Comparison of ENCODE assay signal across 25 cellular contexts in the genomic region with DNA sequence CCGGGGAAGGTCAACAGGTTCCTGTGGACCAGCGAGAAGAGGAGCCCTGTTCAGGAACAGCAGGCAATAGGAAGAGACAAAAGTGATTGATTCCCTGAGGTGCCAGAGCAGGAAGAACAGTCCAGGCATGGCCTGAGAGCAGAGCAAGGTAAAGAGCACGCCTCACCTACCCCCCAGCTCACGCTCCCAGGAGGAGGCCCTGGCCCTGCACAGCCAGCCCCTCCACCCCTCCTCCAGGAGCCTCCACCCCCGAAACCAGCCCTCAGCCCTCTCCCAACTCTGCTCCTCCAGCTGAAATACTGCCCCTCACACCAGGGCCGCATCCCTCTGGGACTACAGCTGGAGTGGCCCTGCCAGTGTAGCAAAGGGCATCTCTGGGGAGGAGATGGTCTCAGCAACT.
"Had no signal": no experiment of that assay in that cellular context is flagged by ENCODE, and none has a peak within 500 bp of the region (broad histone marks: within the 10 kb centered on the region; RNA-seq: fewer than 3 reads in every experiment).

No MANE protein-coding gene starts in this region.

- H3K36me3 Mint-ChIP-seq: mesothelial cell of epicardium; naive B cell; natural killer cell treated with Interleukin-12 subunit alpha and Interleukin-12 subunit beta and Interleukin-15 and Interleukin-18, amount 100 ng/mL, for 72 hours; stimulated activated naive B cell treated with anti-CD40 and anti-IgM and Interleukin-4, amounts not matched to agents 10 μg/mL and 1 μg/mL and 100 μg/mL, for 72 hours had no signal

- H3K27me3 ChIP-seq: dorsolateral prefrontal cortex, foreskin keratinocyte, heart right ventricle, left lung, right atrium auricular region, sigmoid colon, stomach, thyroid gland had no signal

- H3K4me3 Mint-ChIP-seq: mesothelial cell of epicardium; naive B cell; natural killer cell treated with Interleukin-12 subunit alpha and Interleukin-12 subunit beta and Interleukin-15 and Interleukin-18, amount 100 ng/mL, for 72 hours; neural crest cell; stimulated activated naive B cell treated with anti-CD40 and anti-IgM and Interleukin-4, amounts not matched to agents 10 μg/mL and 1 μg/mL and 100 μg/mL, for 72 hours had no signal

- ATAC-seq: esophagus mucosa; left cardiac atrium; mucosa of descending colon; stimulated activated naive B cell treated with anti-CD40 and anti-IgM and Interleukin-4, amounts not matched to agents 10 μg/mL and 1 μg/mL and 100 μg/mL, for 72 hours had no signal

- DNase-seq: central memory CD4-positive, alpha-beta T cell; dorsolateral prefrontal cortex; effector CD4-positive, alpha-beta T cell; glutamatergic neuron; heart right ventricle; hippocampal formation; left cardiac atrium; left lung; mesenchymal stem cell; mucosa of descending colon; naive B cell; sigmoid colon; stimulated activated CD4-positive, alpha-beta T cell treated with anti-CD3 and anti-CD28 coated beads, Interleukin-2, amount 100 ng/mL, for 24 hours; stimulated activated CD4-positive, alpha-beta T cell treated with anti-CD3 and anti-CD28 coated beads, Interleukin-4, amount 100 ng/mL, for 24 hours; stimulated activated naive B cell treated with anti-CD40 and anti-IgM and Interleukin-4, amounts not matched to agents 10 μg/mL and 1 μg/mL and 100 μg/mL, for 72 hours; stomach; thyroid gland had no signal

- H3K4me1 ChIP-seq: foreskin keratinocyte, heart right ventricle, left lung, prostate gland, right atrium auricular region, sigmoid colon, stomach, thyroid gland had no signal

- H3K27ac ChIP-seq: foreskin keratinocyte, heart right ventricle, left lung, parathyroid adenoma, prostate gland, right atrium auricular region, sigmoid colon, stomach, thyroid gland had no signal

- H3K4me1 Mint-ChIP-seq: mesothelial cell of epicardium; naive B cell; stimulated activated naive B cell treated with anti-CD40 and anti-IgM and Interleukin-4, amounts not matched to agents 10 μg/mL and 1 μg/mL and 100 μg/mL, for 72 hours had no signal

- H3K9me3 ChIP-seq: heart right ventricle, left lung, mucosa of descending colon, prostate gland, right atrium auricular region, sigmoid colon, stomach, thyroid gland had no signal

- H3K9me3 Mint-ChIP-seq: mesothelial cell of epicardium; natural killer cell treated with Interleukin-12 subunit alpha and Interleukin-12 subunit beta and Interleukin-15 and Interleukin-18, amount 100 ng/mL, for 72 hours; stimulated activated naive B cell treated with anti-CD40 and anti-IgM and Interleukin-4, amounts not matched to agents 10 μg/mL and 1 μg/mL and 100 μg/mL, for 72 hours had no signal

- H3K36me3 ChIP-seq: heart right ventricle, left lung, prostate gland, right atrium auricular region, sigmoid colon, stomach, thyroid gland had no signal

- H3K4me3 ChIP-seq: dorsolateral prefrontal cortex, heart right ventricle, left lung, mucosa of descending colon, prostate gland, right atrium auricular region, sigmoid colon, stomach, thyroid gland had no signal

- H3K27ac Mint-ChIP-seq: mesothelial cell of epicardium; naive B cell; natural killer cell treated with Interleukin-12 subunit alpha and Interleukin-12 subunit beta and Interleukin-15 and Interleukin-18, amount 100 ng/mL, for 72 hours; stimulated activated naive B cell treated with anti-CD40 and anti-IgM and Interleukin-4, amounts not matched to agents 10 μg/mL and 1 μg/mL and 100 μg/mL, for 72 hours had no signal
